ENCODE assay signal across 8 cellular contexts in the genomic region with DNA sequence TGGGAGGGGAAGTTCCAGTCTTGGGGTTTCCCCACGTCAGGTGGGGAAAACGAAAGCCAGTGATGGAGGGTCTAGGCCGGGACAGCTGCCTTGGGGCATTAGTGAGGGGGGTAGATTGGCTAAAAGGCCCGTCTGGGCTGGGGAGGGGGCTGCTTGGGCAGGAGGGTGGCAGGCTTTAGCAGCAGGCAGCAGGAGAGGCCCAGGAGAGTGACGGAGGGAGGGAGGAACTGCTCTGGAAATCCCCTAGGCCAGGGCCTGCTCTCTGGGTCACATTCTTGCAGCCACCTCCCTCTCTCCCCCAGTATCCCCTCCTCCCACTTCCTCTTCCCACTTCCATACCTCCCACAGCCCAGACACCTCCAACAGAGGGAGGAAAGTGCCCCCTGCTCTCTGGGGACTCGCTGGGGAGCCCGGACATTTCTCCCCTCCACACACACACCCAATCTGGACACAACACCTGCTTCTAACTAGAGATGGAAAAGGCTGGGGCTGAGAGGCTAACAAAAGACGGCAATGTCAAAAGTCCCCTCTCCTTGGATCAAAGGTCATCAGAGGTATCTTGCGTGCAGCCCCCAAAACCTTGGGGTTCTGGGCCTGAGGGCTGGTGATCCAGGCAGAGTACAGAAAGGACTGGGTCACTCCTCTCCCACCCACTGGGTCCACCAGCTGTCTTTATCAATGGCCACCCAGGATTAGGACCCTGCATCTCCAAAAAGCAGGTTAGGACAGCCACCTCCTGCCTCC. TPM values are rescaled to one million over a fixed set of nuclear protein-coding genes. Genes with fewer than 3 reads are reported as not detected.
DNase-seq lines count a peak whose midpoint lies in the region; ATAC-seq and TF ChIP-seq lines count a peak whose summit lies in the region.

No MANE protein-coding gene starts in this region.

- ATAC-seq in PC-3 = 0 out of 2 replicates have a peak, but pooled peaks have one; percentile 7
- no peak for ATAC-seq in HG02642 (IDR thresholded peaks at IDR 0.05; ENCODE audit: poor library complexity, unreplicated experiment)
- ATAC-seq in GM19324 (IDR thresholded peaks at IDR 0.05; ENCODE audit: low FRiP score, unreplicated experiment) = no peak
- ATAC-seq in HG02852 (IDR thresholded peaks at IDR 0.05; ENCODE audit: unreplicated experiment) = no peak

- no peaks in the 10 kb centered on the region for H3F3A ChIP-seq in PC-3 (ENCODE audit: low read length, unreplicated experiment)

- peaks cover 24% of the 10 kb centered on the region for H3K79me2 ChIP-seq in PC-3 (ENCODE audit: low read length)

- peaks cover 23% of the 10 kb centered on the region for H3K4me1 ChIP-seq in PC-3 (ENCODE audit: insufficient read depth, low read length)

- H3K4me1 Mint-ChIP-seq in neural crest cell = peaks cover 52% of the 10 kb centered on the region

- H3K27me3 ChIP-seq in PC-3 (ENCODE audit: low read length) = no peaks in the 10 kb centered on the region

- H3K27me3 Mint-ChIP-seq in neural crest cell (ENCODE audit: low read depth) = peaks cover 3% of the 10 kb centered on the region

- no peaks in the 10 kb centered on the region for H3K36me3 Mint-ChIP-seq in neural crest cell (ENCODE audit: low read depth)

- H3K9me2 ChIP-seq in PC-3 (replicated peaks; ENCODE audit: low read length) = no peaks in the 10 kb centered on the region

- no peaks in the 10 kb centered on the region for H3K9me3 ChIP-seq in PC-3 (ENCODE audit: low read length)

- TSS peak; percentile 61 for BruUV-seq in PC-3 (replicated peaks; lab: Mats Ljungman, UMichigan)

- DNase-seq in SIG-M5 treated with dmso at 0.1 percent for 504 hours (lab: John Stamatoyannopoulos, UW; ENCODE audit: unreplicated experiment) (peak; percentile 38), SIG-M5 (lab: John Stamatoyannopoulos, UW) (no peak), PC-3 (no peak), neural crest cell (ENCODE audit: low read depth, low spot score) (no peak)
- peak; percentile 41 for DNase-seq in effector CD4-positive, alpha-beta T cell

- CTCF ChIA-PET in PC-3 (lab: Charles Lee) = no interaction called here

- TF ChIP-seq CTCF in PC-3 (conservative IDR thresholded peaks at IDR 0.05; ENCODE audit: low read depth, low read length) (no peak), neural crest cell (conservative IDR thresholded peaks at IDR 0.05) (no peak)

- no peaks in the 10 kb centered on the region for H3K36me3 ChIP-seq in PC-3 (ENCODE audit: low read depth, low read length)

- H3K4me3 Mint-ChIP-seq in neural crest cell = peak overlapping the region; percentile 96

- H3K4me3 ChIP-seq in PC-3 (ENCODE audit: low read length) = peak overlapping the region; percentile 80

- no peak overlapping the region for H2AFZ ChIP-seq in PC-3 (ENCODE audit: low read length)

- H3K27ac Mint-ChIP-seq in neural crest cell (ENCODE audit: unreplicated experiment) = peak overlapping the region; percentile 87

- intact Hi-C loops in PC-3 (cut with micrococcal nuclease) = no loop called here

- H3K9me3 Mint-ChIP-seq in neural crest cell = no peaks in the 10 kb centered on the region

- H3K9ac ChIP-seq in PC-3 (ENCODE audit: low read length) = peak overlapping the region; percentile 75; the same call in 1 of the 2 replicates

- H4K20me1 ChIP-seq in PC-3 (ENCODE audit: low read length) = no peaks in the 10 kb centered on the region

- peak overlapping the region; percentile 95 for H3K4me2 ChIP-seq in PC-3 (ENCODE audit: low read length)

- no peak overlapping the region for H3K27ac ChIP-seq in PC-3 (ENCODE audit: low read length)

- POLR2A ChIA-PET in PC-3 (lab: Charles Lee; ENCODE audit: unreplicated experiment) = no interaction called here

RNA-seq across cellular contexts. Expression of gene NFKBIE, which starts 1.8 kb away (rescaled TPM):
- total RNA-seq in PC-3 (2014; rRNA removed) = 7.4 and 28.7 TPM in 2 replicates
- total RNA-seq in neural crest cell = 16.1 and 20.2 TPM in 2 replicates

RNA-seq across cellular contexts. Expression of gene SLC35B2, which starts 6.2 kb away (rescaled TPM):
- total RNA-seq in PC-3 (2014; rRNA removed) (90.6 and 109 TPM in 2 replicates), neural crest cell (70.5 and 77.7 TPM in 2 replicates)

RNA-seq across cellular contexts. Expression of gene TMEM151B, which starts 6.7 kb away (rescaled TPM):
- total RNA-seq in PC-3 (2014; rRNA removed) (not detected in 2 replicates), neural crest cell (19.0 and 21.2 TPM in 2 replicates)

RNA-seq across cellular contexts. Expression of gene HSP90AB1, which starts 16.6 kb away (rescaled TPM):
- 1,280 and 1,322 TPM in 2 replicates for total RNA-seq in PC-3 (2014; rRNA removed)
- 1,508 and 1,541 TPM in 2 replicates for total RNA-seq in neural crest cell

RNA-seq across cellular contexts. Expression of gene SLC29A1, which starts 40.1 kb away (rescaled TPM):
- total RNA-seq in PC-3 (2014; rRNA removed) (54.7 and 60.4 TPM in 2 replicates), neural crest cell (54.8 and 55.0 TPM in 2 replicates)

Comparison
In these comparisons a context has a peak if more than half of its experiments do, and no peak if none do; other contexts are left out.
1. DNase-seq: peak in SIG-M5 treated with dmso at 0.1 percent for 504 hours (single experiment) and effector CD4-positive, alpha-beta T cell (single experiment); none in SIG-M5 (single experiment), PC-3 (single experiment) and neural crest cell (single experiment).
2. RNA of gene TMEM151B, which starts 6.7 kb away (total RNA-seq): 19.0 to 21.2 TPM in neural crest cell; not detected in PC-3; every median in the first group is over 10 times any median in the second.